9 cellular contexts compared by ENCODE assay signal in the genomic region with DNA sequence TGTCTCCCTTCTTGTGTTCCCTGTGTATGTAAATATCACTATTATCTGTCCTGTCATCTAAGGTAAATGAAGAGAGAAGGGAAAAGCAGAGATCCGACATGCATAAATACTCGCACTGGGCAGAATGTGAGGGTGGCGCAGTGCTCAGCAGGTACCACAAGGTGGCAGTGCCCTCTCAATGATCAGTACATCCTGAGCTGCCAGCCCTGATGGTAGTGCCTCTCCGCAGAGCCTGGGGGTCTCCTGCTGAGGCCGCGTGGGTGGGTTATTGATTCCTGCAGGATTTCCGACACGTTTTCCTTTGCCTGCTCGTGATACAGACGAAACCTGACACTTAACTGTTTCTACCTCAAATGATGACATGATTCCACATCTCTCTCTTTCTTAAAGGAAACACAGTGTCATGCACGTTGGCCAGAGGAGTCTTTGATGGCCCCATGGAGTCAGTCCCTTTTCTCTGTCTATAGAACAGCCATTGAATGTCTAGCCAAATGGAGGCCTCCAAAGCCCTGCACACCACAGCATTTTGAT. TPM values are rescaled to one million over a fixed set of nuclear protein-coding genes. Genes with fewer than 3 reads are reported as not detected.
DNase-seq lines count a peak whose midpoint lies in the region; ATAC-seq and TF ChIP-seq lines count a peak whose summit lies in the region.
"Had no signal": no experiment of that assay in that cellular context is flagged by ENCODE, and none has a peak within 500 bp of the region (broad histone marks: within the 10 kb centered on the region; RNA-seq: fewer than 3 reads in every experiment).

No MANE protein-coding gene starts in this region.

- CTCF ChIA-PET in HEK293 (lab: Yijun Ruan, JAX): interaction anchor here (0.5 to 11.7 kb wide), 22 partner anchors 11 to 452 kb away, joined by 3 to 291 read pairs (median 4); no protein-coding TSS in a partner anchor

- no peaks in the 10 kb centered on the region for H3K36me3 ChIP-seq in HEK293 (ENCODE audit: control insufficient read depth in 2 of 2, insufficient read depth in 1 of 2, low read length in 2 of 2)
- H3K36me3 ChIP-seq in MM.1S (replicated peaks; ENCODE audit: insufficient read depth, low read length): no peaks in the 10 kb centered on the region
- no peaks in the 10 kb centered on the region for H3K36me3 ChIP-seq in left ventricle myocardium inferior

- DNase-seq in MM.1S (peak; percentile 51), left ventricle myocardium inferior (peak; percentile 50), putamen (ENCODE audit: low spot score) (peak; percentile 56), 8988T (no peak)
- peak; percentile 73 for DNase-seq in activated naive CD8-positive, alpha-beta T cell treated with anti-CD3 and anti-CD28 coated beads, Interleukin-2, amount 10 ng/mL, durations not matched to agents 7 days and 5 days

- H3K4me3 ChIP-seq in GM12875 (ENCODE audit: low read depth, low read length) (no peak overlapping the region), HEK293 (ENCODE audit: low read depth, low read length) (no peak overlapping the region), MM.1S (ENCODE audit: low read length) (no peak overlapping the region), left ventricle myocardium inferior (no peak overlapping the region)

- H3K27me3 Mint-ChIP-seq in activated naive CD8-positive, alpha-beta T cell treated with anti-CD3 and anti-CD28 coated beads, Interleukin-2, amount 10 ng/mL, durations not matched to agents 7 days and 5 days: peaks cover 16% of the 10 kb centered on the region

- peaks cover 17% of the 10 kb centered on the region for H3K4me1 Mint-ChIP-seq in activated naive CD8-positive, alpha-beta T cell treated with anti-CD3 and anti-CD28 coated beads, Interleukin-2, amount 10 ng/mL, durations not matched to agents 7 days and 5 days

- no peaks in the 10 kb centered on the region for H3K4me1 ChIP-seq in HEK293 (ENCODE audit: control insufficient read depth, insufficient read depth, low read length)
- no peaks in the 10 kb centered on the region for H3K4me1 ChIP-seq in MM.1S (ENCODE audit: low read length)
- peaks cover 9% of the 10 kb centered on the region for H3K4me1 ChIP-seq in left ventricle myocardium inferior

- no peaks in the 10 kb centered on the region for H3K9me2 ChIP-seq in MM.1S (replicated peaks; ENCODE audit: insufficient read depth, low read length)

- H3K9ac ChIP-seq in MM.1S (ENCODE audit: low read length): no peak overlapping the region

- H3K9me3 ChIP-seq in HEK293 (ENCODE audit: control insufficient read depth, insufficient read depth, low read depth, low read length) (no peaks in the 10 kb centered on the region), MM.1S (replicated peaks; ENCODE audit: insufficient read depth, low read length) (no peaks in the 10 kb centered on the region), left ventricle myocardium inferior (replicated peaks) (no peaks in the 10 kb centered on the region)

- H3K79me2 ChIP-seq in MM.1S (ENCODE audit: low read length): no peaks in the 10 kb centered on the region

- H3K27me3 ChIP-seq in MM.1S (replicated peaks; ENCODE audit: insufficient read depth, low read length) (no peaks in the 10 kb centered on the region), left ventricle myocardium inferior (ENCODE audit: low read depth) (peaks cover 47% of the 10 kb centered on the region)

- no peak overlapping the region for H3K27ac ChIP-seq in HEK293 (ENCODE audit: extremely low read depth, low read depth, low read length)
- H3K27ac ChIP-seq in MM.1S (ENCODE audit: low read length): no peak overlapping the region
- no peak overlapping the region for H3K27ac ChIP-seq in left ventricle myocardium inferior (replicated peaks)

- no peaks in the 10 kb centered on the region for H3F3A ChIP-seq in MM.1S (ENCODE audit: insufficient read depth, low read length)

- TF ChIP-seq CTCF in GM12875 (IDR thresholded peaks at IDR 0.05; ENCODE audit: borderline replicate concordance, insufficient read depth, low read depth, low read length): peak; percentile 96
- TF ChIP-seq CTCF in HEK293 (tag by site-specific recombination; IDR thresholded peaks at IDR 0.05): peak; percentile 87
- peak; percentile 96 for TF ChIP-seq CTCF in MM.1S (IDR thresholded peaks at IDR 0.05; ENCODE audit: low read length)
- TF ChIP-seq CTCF in left ventricle myocardium inferior (IDR thresholded peaks at IDR 0.05; ENCODE audit: borderline replicate concordance): peak; percentile 97

- no peaks in the 10 kb centered on the region for H4K20me1 ChIP-seq in MM.1S (ENCODE audit: insufficient read depth, low read length)

- no peak overlapping the region for H3K4me3 Mint-ChIP-seq in activated naive CD8-positive, alpha-beta T cell treated with anti-CD3 and anti-CD28 coated beads, Interleukin-2, amount 10 ng/mL, durations not matched to agents 7 days and 5 days

- no peak overlapping the region for H3K27ac Mint-ChIP-seq in activated naive CD8-positive, alpha-beta T cell treated with anti-CD3 and anti-CD28 coated beads, Interleukin-2, amount 10 ng/mL, durations not matched to agents 7 days and 5 days

- intact Hi-C loops in left ventricle myocardium inferior (cut with micrococcal nuclease): loop anchor here (5.0 to 10.0 kb wide), 2 partner anchors 110 to 273 kb away; no protein-coding TSS in a partner anchor

- no peak overlapping the region for H3K4me2 ChIP-seq in MM.1S (ENCODE audit: low read depth, low read length)

- peak overlapping the region; percentile 12; the same call in 1 of the 2 replicates for H2AFZ ChIP-seq in MM.1S (ENCODE audit: low read length)

- no peaks in the 10 kb centered on the region for H3K36me3 Mint-ChIP-seq in activated naive CD8-positive, alpha-beta T cell treated with anti-CD3 and anti-CD28 coated beads, Interleukin-2, amount 10 ng/mL, durations not matched to agents 7 days and 5 days

- H3K9me3 Mint-ChIP-seq in activated naive CD8-positive, alpha-beta T cell treated with anti-CD3 and anti-CD28 coated beads, Interleukin-2, amount 10 ng/mL, durations not matched to agents 7 days and 5 days: no peaks in the 10 kb centered on the region

- POLR2A ChIA-PET in HEK293 (lab: Yijun Ruan, JAX): no interaction called here
- POLR2A ChIA-PET in activated naive CD8-positive, alpha-beta T cell treated with anti-CD3 and anti-CD28 coated beads, Interleukin-2, amount 10 ng/mL, durations not matched to agents 7 days and 5 days (lab: Charles Lee): no interaction called here

- ATAC-seq in SK-N-SH treated with all-trans-retinoic acid at 6 μM for 48 hours: peak; percentile 99
- ATAC-seq in activated naive CD8-positive, alpha-beta T cell treated with anti-CD3 and anti-CD28 coated beads, Interleukin-2, amount 10 ng/mL, durations not matched to agents 7 days and 5 days (ENCODE audit: low read depth): peak; percentile 89

TF ChIP-seq in HEK293, 187 proteins besides CTCF, POLR2A, EP300 and RAD21 (continues in another document):
- TF ChIP-seq ZNF223 (tag by site-specific recombination; IDR thresholded peaks at IDR 0.05): no peak
- TF ChIP-seq ZNF623 (tag by site-specific recombination; IDR thresholded peaks at IDR 0.05): no peak
- TF ChIP-seq ZNF174 (tag by site-specific recombination; IDR thresholded peaks at IDR 0.05): no peak
- TF ChIP-seq SCRT2 (tag by site-specific recombination; IDR thresholded peaks at IDR 0.05): no peak
- 0 out of 2 replicates have a peak, but pooled peaks have one; percentile 12 for TF ChIP-seq PRDM1 (tag by site-specific recombination; IDR thresholded peaks at IDR 0.05)

TF ChIP-seq in SK-N-SH treated with all-trans-retinoic acid at 6 μM for 48 hours, 23 proteins besides CTCF, POLR2A, EP300 and RAD21:
- no peak for TF ChIP-seq RARB (CRISPR knock-in tag; IDR thresholded peaks at IDR 0.05)
- TF ChIP-seq, protein P1, sequence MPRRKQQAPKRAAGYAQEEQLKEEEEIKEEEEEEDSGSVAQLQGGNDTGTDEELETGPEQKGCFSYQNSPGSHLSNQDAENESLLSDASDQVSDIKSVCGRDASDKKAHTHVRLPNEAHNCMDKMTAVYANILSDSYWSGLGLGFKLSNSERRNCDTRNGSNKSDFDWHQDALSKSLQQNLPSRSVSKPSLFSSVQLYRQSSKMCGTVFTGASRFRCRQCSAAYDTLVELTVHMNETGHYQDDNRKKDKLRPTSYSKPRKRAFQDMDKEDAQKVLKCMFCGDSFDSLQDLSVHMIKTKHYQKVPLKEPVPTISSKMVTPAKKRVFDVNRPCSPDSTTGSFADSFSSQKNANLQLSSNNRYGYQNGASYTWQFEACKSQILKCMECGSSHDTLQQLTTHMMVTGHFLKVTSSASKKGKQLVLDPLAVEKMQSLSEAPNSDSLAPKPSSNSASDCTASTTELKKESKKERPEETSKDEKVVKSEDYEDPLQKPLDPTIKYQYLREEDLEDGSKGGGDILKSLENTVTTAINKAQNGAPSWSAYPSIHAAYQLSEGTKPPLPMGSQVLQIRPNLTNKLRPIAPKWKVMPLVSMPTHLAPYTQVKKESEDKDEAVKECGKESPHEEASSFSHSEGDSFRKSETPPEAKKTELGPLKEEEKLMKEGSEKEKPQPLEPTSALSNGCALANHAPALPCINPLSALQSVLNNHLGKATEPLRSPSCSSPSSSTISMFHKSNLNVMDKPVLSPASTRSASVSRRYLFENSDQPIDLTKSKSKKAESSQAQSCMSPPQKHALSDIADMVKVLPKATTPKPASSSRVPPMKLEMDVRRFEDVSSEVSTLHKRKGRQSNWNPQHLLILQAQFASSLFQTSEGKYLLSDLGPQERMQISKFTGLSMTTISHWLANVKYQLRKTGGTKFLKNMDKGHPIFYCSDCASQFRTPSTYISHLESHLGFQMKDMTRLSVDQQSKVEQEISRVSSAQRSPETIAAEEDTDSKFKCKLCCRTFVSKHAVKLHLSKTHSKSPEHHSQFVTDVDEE (CRISPR knock-in tag; IDR thresholded peaks at IDR 0.05): no peak
- TF ChIP-seq ZFP3 (CRISPR knock-in tag; IDR thresholded peaks at IDR 0.05): no peak
- no peak for TF ChIP-seq BACH2 (CRISPR knock-in tag; IDR thresholded peaks at IDR 0.05; ENCODE audit: borderline replicate concordance)
- no peak for TF ChIP-seq OSR1 (CRISPR knock-in tag; IDR thresholded peaks at IDR 0.05)
TF ChIP-seq in SK-N-SH treated with all-trans-retinoic acid at 6 μM for 48 hours: peak in this region for 0.

RNA-seq across cellular contexts. Expression of gene RGR, which starts 19.8 kb away (rescaled TPM):
- total RNA-seq in activated naive CD8-positive, alpha-beta T cell treated with anti-CD3 and anti-CD28 coated beads, Interleukin-2, amount 10 ng/mL, durations not matched to agents 7 days and 5 days: not detected
- 0.19 TPM for total RNA-seq in left ventricle myocardium inferior

RNA-seq across cellular contexts. Expression of gene LRIT1, which starts 23.3 kb away (rescaled TPM):
- not detected for total RNA-seq in activated naive CD8-positive, alpha-beta T cell treated with anti-CD3 and anti-CD28 coated beads, Interleukin-2, amount 10 ng/mL, durations not matched to agents 7 days and 5 days
- not detected for total RNA-seq in left ventricle myocardium inferior
- total RNA-seq: temporal lobe had no signal

RNA-seq across cellular contexts. Expression of gene LRIT2, which starts 39.3 kb away (rescaled TPM):
- total RNA-seq in activated naive CD8-positive, alpha-beta T cell treated with anti-CD3 and anti-CD28 coated beads, Interleukin-2, amount 10 ng/mL, durations not matched to agents 7 days and 5 days: not detected
- total RNA-seq in left ventricle myocardium inferior: not detected
- total RNA-seq: temporal lobe had no signal
